ENCODE assay signal across 13 cellular contexts in the genomic region with DNA sequence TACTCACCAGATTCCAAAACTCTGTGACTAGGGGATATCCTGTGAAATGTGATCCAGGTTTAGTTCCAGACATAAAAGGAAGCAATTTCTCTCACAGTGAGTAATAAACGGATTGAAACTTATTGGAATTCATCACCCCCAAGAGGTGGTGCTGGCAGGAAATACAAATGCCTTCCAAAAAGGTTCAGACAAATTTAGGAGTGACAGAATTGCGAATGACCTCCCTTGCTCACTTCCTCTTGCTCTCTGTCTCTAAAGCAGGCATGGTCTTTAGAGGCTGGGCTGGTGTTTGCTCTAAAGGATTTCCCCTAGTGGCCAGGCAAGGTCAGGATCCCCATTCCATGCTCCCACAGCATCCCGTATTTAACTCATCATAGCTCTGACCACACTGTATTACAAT.
DNase-seq lines count a peak whose midpoint lies in the region; ATAC-seq, FAIRE-seq and TF ChIP-seq lines count a peak whose summit lies in the region.
"Had no signal": no experiment of that assay in that cellular context is flagged by ENCODE, and none has a peak within 500 bp of the region (broad histone marks: within the 10 kb centered on the region; RNA-seq: fewer than 3 reads in every experiment).

No MANE protein-coding gene starts in this region.

- H2AFZ ChIP-seq in GM12878 (ENCODE audit: control insufficient read depth, low read depth, low read length) = no peak overlapping the region

- peak; percentile 19 for DNase-seq in BJ (ENCODE audit: low read depth)
- peak; percentile 87 for DNase-seq in HT1080 (ENCODE audit: low read depth)
- DNase-seq in GM12878 (ENCODE audit: low read depth, low spot score) = no peak
- peak; percentile 54 for DNase-seq in kidney tubule cell (ENCODE audit: low spot score)
- DNase-seq in activated effector memory CD4-positive, alpha-beta T cell treated with Interleukin-2 at 50 U/mL for 16 hours = no peak
- no peak for DNase-seq in activated T-cell treated with anti-CD3 and anti-CD28 coated beads for 4 hours
- DNase-seq in NCI-H146 (lab: John Stamatoyannopoulos, UW) = no peak
- DNase-seq: central memory CD4-positive, alpha-beta T cell; NCI-H1048; stimulated activated CD8-positive, alpha-beta memory T cell treated with anti-CD3 and anti-CD28 coated beads, Interleukin-4, amount 100 ng/mL, for 48 hours had no signal

- no peak for TF ChIP-seq POLR2A in GM12878 (IDR thresholded peaks at IDR 0.05; ENCODE audit: low read depth, low read length)

- SMC1A ChIA-PET in GM12878 (lab: Charles Lee; ENCODE audit: uncharacterized antibody, unreplicated experiment) = no interaction called here

- no peaks in the 10 kb centered on the region for H3K4me1 ChIP-seq in GM12878 (ENCODE audit: control insufficient read depth, insufficient read depth, low read length)

- no peaks in the 10 kb centered on the region; the same call in 2 of the 3 replicates for H3K9me3 ChIP-seq in GM12878 (replicated peaks; ENCODE audit: control insufficient read depth, insufficient read depth, low read length)

- H3K36me3 ChIP-seq in BJ (ENCODE audit: control insufficient read depth, insufficient read depth, low read length) (no peaks in the 10 kb centered on the region), GM12878 (ENCODE audit: control insufficient read depth in 2 of 2, insufficient read depth in 2 of 2, low read length in 1 of 2) (no peaks in the 10 kb centered on the region)

- no peak overlapping the region for H3K4me3 ChIP-seq in BJ (ENCODE audit: low read depth, low read length)
- no peak overlapping the region for H3K4me3 ChIP-seq in GM12878
- H3K4me3 ChIP-seq: skin epidermis had no signal

- TF ChIP-seq RAD21 in GM12878 (IDR thresholded peaks at IDR 0.05; ENCODE audit: insufficient read depth, low read depth, low read length) = no peak

- H3K27ac ChIP-seq in GM12878 (ENCODE audit: control insufficient read depth, insufficient read depth) = no peak overlapping the region
- H3K27ac ChIP-seq: skin epidermis had no signal

- H4K20me1 ChIP-seq in GM12878 (ENCODE audit: control insufficient read depth, insufficient read depth) = no peaks in the 10 kb centered on the region

- POLR2A ChIA-PET in BJ (lab: Charles Lee) (no interaction called here), GM12878 (lab: Charles Lee) (no interaction called here)

- H3K27me3 ChIP-seq in BJ (ENCODE audit: control insufficient read depth, insufficient read depth, low read length) (no peaks in the 10 kb centered on the region), GM12878 (replicated peaks in 1 of 2; ENCODE audit: control insufficient read depth in 2 of 2, insufficient read depth in 2 of 2, low read length in 1 of 2) (no peaks in the 10 kb centered on the region)

- H3K79me2 ChIP-seq in GM12878 (ENCODE audit: control insufficient read depth, insufficient read depth, low read length) = no peaks in the 10 kb centered on the region

- TF ChIP-seq CTCF in BJ (IDR thresholded peaks at IDR 0.05; ENCODE audit: insufficient read depth, low read depth, low read length) = peak; percentile 48
- no peak for TF ChIP-seq CTCF in GM12878 (IDR thresholded peaks at IDR 0.05 in 2 of 3, conservative IDR thresholded peaks at IDR 0.05 in 1 of 3; ENCODE audit: control insufficient read depth in 2 of 3, extremely low read depth in 1 of 3, insufficient read depth in 1 of 3, low read depth in 3 of 3, low read length in 3 of 3)

- CTCF ChIA-PET in BJ (lab: Yijun Ruan, JAX) = interaction anchor here (0.6 to 1.2 kb wide), 3 partner anchors 8 to 57 kb away, joined by 3 read pairs; no protein-coding TSS in a partner anchor
- CTCF ChIA-PET in GM12878 (lab: Yijun Ruan, JAX) = no interaction called here

- no peak for FAIRE-seq in GM12878 (lab: Jason Lieb, UNC)
- FAIRE-seq: TTC549 had no signal

- no peak overlapping the region for H3K9ac ChIP-seq in GM12878 (ENCODE audit: control insufficient read depth, insufficient read depth, low read length)

- no peak overlapping the region for H3K4me2 ChIP-seq in GM12878 (ENCODE audit: control insufficient read depth, insufficient read depth)

- RAD21 ChIA-PET in GM12878 (lab: Charles Lee; ENCODE audit: unreplicated experiment) = no interaction called here

- in situ Hi-C loops in GM12878 (cut with MboI) = no loop called here

- 17% methylated on average over 3 of the region's 3 CpGs for WGBS in GM12878 (ENCODE audit: insufficient coverage, insufficient replicate concordance, low lambda C conversion rate, missing lambda C conversion rate)

- BruUV-seq in GM12878 (replicated peaks; lab: Mats Ljungman, UMichigan) = no TSS peak

- peak; percentile 37; the same call in 1 of the 3 replicates for ATAC-seq in GM12878
- ATAC-seq in GM18873 (IDR thresholded peaks at IDR 0.05; ENCODE audit: low FRiP score, unreplicated experiment) = no peak

- no peak for TF ChIP-seq EP300 in GM12878 (IDR thresholded peaks at IDR 0.05; ENCODE audit: borderline replicate concordance in 1 of 2, control insufficient read depth in 1 of 2, low read depth in 2 of 2, low read length in 2 of 2)

- intact Hi-C loops in GM12878 (cut with micrococcal nuclease; ENCODE audit: unreplicated experiment) = no loop called here

TF ChIP-seq in GM12878, 131 proteins besides CTCF, POLR2A, EP300 and RAD21:
- TF ChIP-seq ZZZ3 (IDR thresholded peaks at IDR 0.05; ENCODE audit: control insufficient read depth, insufficient read length, low read depth) (no peak), PAX5 (IDR thresholded peaks at IDR 0.05; ENCODE audit: borderline replicate concordance, low read depth, low read length) (no peak), HDAC2 (IDR thresholded peaks at IDR 0.05) (no peak), CBX3 (IDR thresholded peaks at IDR 0.05; ENCODE audit: borderline replicate concordance, low read depth) (no peak)
- TF ChIP-seq, protein P1, sequence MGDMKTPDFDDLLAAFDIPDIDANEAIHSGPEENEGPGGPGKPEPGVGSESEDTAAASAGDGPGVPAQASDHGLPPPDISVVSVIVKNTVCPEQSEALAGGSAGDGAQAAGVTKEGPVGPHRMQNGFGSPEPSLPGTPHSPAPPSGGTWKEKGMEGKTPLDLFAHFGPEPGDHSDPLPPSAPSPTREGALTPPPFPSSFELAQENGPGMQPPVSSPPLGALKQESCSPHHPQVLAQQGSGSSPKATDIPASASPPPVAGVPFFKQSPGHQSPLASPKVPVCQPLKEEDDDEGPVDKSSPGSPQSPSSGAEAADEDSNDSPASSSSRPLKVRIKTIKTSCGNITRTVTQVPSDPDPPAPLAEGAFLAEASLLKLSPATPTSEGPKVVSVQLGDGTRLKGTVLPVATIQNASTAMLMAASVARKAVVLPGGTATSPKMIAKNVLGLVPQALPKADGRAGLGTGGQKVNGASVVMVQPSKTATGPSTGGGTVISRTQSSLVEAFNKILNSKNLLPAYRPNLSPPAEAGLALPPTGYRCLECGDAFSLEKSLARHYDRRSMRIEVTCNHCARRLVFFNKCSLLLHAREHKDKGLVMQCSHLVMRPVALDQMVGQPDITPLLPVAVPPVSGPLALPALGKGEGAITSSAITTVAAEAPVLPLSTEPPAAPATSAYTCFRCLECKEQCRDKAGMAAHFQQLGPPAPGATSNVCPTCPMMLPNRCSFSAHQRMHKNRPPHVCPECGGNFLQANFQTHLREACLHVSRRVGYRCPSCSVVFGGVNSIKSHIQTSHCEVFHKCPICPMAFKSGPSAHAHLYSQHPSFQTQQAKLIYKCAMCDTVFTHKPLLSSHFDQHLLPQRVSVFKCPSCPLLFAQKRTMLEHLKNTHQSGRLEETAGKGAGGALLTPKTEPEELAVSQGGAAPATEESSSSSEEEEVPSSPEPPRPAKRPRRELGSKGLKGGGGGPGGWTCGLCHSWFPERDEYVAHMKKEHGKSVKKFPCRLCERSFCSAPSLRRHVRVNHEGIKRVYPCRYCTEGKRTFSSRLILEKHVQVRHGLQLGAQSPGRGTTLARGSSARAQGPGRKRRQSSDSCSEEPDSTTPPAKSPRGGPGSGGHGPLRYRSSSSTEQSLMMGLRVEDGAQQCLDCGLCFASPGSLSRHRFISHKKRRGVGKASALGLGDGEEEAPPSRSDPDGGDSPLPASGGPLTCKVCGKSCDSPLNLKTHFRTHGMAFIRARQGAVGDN (IDR thresholded peaks at IDR 0.05) = no peak

Comparison
In these comparisons a context has a peak if more than half of its experiments do, and no peak if none do; other contexts are left out.
1. DNase-seq: peak in BJ (single experiment), HT1080 (single experiment) and kidney tubule cell (single experiment); none in GM12878 (single experiment), activated effector memory CD4-positive, alpha-beta T cell treated with Interleukin-2 at 50 U/mL for 16 hours (single experiment), activated T-cell treated with anti-CD3 and anti-CD28 coated beads for 4 hours (single experiment) and NCI-H146 (single experiment).